8 cellular contexts compared by ENCODE assay signal in the genomic region with DNA sequence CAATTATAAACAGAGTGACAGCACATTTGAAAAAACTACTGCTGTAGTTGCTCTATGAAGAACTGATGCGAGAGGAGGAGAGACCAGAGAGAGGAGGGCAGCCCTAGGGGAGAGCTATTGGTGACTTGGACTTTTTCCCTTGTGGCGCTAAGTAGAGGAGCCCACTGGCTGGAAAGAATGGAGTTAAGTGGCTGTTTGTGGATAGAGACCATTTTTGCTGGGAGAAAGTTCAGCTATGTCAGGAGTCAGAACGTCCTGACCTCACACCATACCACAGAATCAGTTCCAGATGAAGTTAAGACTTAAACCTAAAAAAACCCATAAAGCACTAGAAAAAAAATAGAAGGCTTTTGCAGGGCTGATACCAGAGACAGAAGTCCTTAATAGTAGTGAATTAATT. TPM values are rescaled to one million over a fixed set of nuclear protein-coding genes. Genes with fewer than 3 reads are reported as not detected.
DNase-seq lines count a peak whose midpoint lies in the region; ATAC-seq lines count a peak whose summit lies in the region.

No MANE protein-coding gene starts in this region.

- intact Hi-C loops in activated CD4-positive, alpha-beta T cell treated with anti-CD3 and anti-CD28 coated beads, Interleukin-2, amount 10 ng/mL, durations not matched to agents 24 days and 14 days (cut with micrococcal nuclease), result loop anchor here (2.0 kb wide), 1 partner anchor 15 kb away; no protein-coding TSS in a partner anchor

- peak overlapping the region; percentile 45 for H3K27ac ChIP-seq in subcutaneous abdominal adipose tissue (ENCODE audit: low read depth, low read length)

- peak overlapping the region; percentile 51 for H3K27ac Mint-ChIP-seq in activated CD4-positive, alpha-beta T cell treated with anti-CD3 and anti-CD28 coated beads, Interleukin-2, amount 10 ng/mL, durations not matched to agents 24 days and 14 days
- peak overlapping the region; percentile 79 for H3K27ac Mint-ChIP-seq in activated CD8-positive, alpha-beta T cell treated with anti-CD3 and anti-CD28 coated beads, Interleukin-2, amount 10 ng/mL, durations not matched to agents 7 days and 5 days

- CTCF ChIA-PET in activated CD8-positive, alpha-beta T cell treated with anti-CD3 and anti-CD28 coated beads, Interleukin-2, amount 10 ng/mL, durations not matched to agents 7 days and 5 days (lab: Charles Lee), result interaction anchor here (0.9 to 5.9 kb wide), 7 partner anchors 29 to 74 kb away, joined by 3 to 62 read pairs (median 9); a partner anchor contains a TSS

- in situ Hi-C loops in G401 (cut with HindIII; ENCODE audit: low sequenced_read_pairs), result loop anchor here (25.0 kb wide), 1 partner anchor 99 kb away; a partner anchor contains a TSS

- H3K27me3 ChIP-seq in subcutaneous abdominal adipose tissue (ENCODE audit: control insufficient read depth in 5 of 5, insufficient read depth in 4 of 5, low read length in 5 of 5), result no peaks in the 10 kb centered on the region

- H3K4me1 ChIP-seq in subcutaneous abdominal adipose tissue (ENCODE audit: control insufficient read depth in 5 of 5, insufficient read depth in 5 of 5, low read length in 5 of 5), result peaks cover 14 to 66% (median 55%) of the 10 kb centered on the region in 5 donors

- POLR2A ChIA-PET in activated CD8-positive, alpha-beta T cell treated with anti-CD3 and anti-CD28 coated beads, Interleukin-2, amount 10 ng/mL, durations not matched to agents 7 days and 5 days (lab: Charles Lee), result interaction anchor here (0.9 to 4.4 kb wide), 10 partner anchors 7 to 201 kb away, joined by 3 to 41 read pairs (median 11); a partner anchor contains a TSS

- H3K9me3 ChIP-seq in subcutaneous abdominal adipose tissue (ENCODE audit: control insufficient read depth in 5 of 5, low read length in 5 of 5), result no peaks in the 10 kb centered on the region

- no peak for DNase-seq in activated CD4-positive, alpha-beta T cell treated with anti-CD3 and anti-CD28 coated beads, Interleukin-2, amount 10 ng/mL, durations not matched to agents 24 days and 14 days
- DNase-seq in activated CD4-positive, alpha-beta T cell treated with anti-CD3 and anti-CD28 coated beads, Interleukin-2, amount 50 U/mL, for 4 hours, result no peak
- DNase-seq in activated CD8-positive, alpha-beta T cell treated with anti-CD3 and anti-CD28 coated beads, Interleukin-2, amount 10 ng/mL, durations not matched to agents 7 days and 5 days, result no peak
- DNase-seq in hepatic stellate cell (ENCODE audit: low spot score) (peak; percentile 34), G401 (ENCODE audit: low spot score) (no peak), iPS-NIHi7 (ENCODE audit: extremely low spot score) (no peak)

- H3K27me3 Mint-ChIP-seq in activated CD4-positive, alpha-beta T cell treated with anti-CD3 and anti-CD28 coated beads, Interleukin-2, amount 10 ng/mL, durations not matched to agents 24 days and 14 days, result no peaks in the 10 kb centered on the region
- no peaks in the 10 kb centered on the region for H3K27me3 Mint-ChIP-seq in activated CD8-positive, alpha-beta T cell treated with anti-CD3 and anti-CD28 coated beads, Interleukin-2, amount 10 ng/mL, durations not matched to agents 7 days and 5 days (ENCODE audit: low read depth)

- no peaks in the 10 kb centered on the region for H3K9me3 Mint-ChIP-seq in activated CD4-positive, alpha-beta T cell treated with anti-CD3 and anti-CD28 coated beads, Interleukin-2, amount 10 ng/mL, durations not matched to agents 24 days and 14 days
- H3K9me3 Mint-ChIP-seq in activated CD8-positive, alpha-beta T cell treated with anti-CD3 and anti-CD28 coated beads, Interleukin-2, amount 10 ng/mL, durations not matched to agents 7 days and 5 days (ENCODE audit: insufficient read depth), result no peaks in the 10 kb centered on the region

- peak overlapping the region; percentile 55 to 73 (median 70) for H3K4me3 ChIP-seq in subcutaneous abdominal adipose tissue (ENCODE audit: low read depth in 1 of 5, low read length in 5 of 5)

- H3K4me3 Mint-ChIP-seq in activated CD4-positive, alpha-beta T cell treated with anti-CD3 and anti-CD28 coated beads, Interleukin-2, amount 10 ng/mL, durations not matched to agents 24 days and 14 days, result peak overlapping the region; percentile 88
- peak overlapping the region; percentile 82 for H3K4me3 Mint-ChIP-seq in activated CD8-positive, alpha-beta T cell treated with anti-CD3 and anti-CD28 coated beads, Interleukin-2, amount 10 ng/mL, durations not matched to agents 7 days and 5 days

- no peak for ATAC-seq in activated CD8-positive, alpha-beta T cell treated with anti-CD3 and anti-CD28 coated beads, Interleukin-2, amount 10 ng/mL, durations not matched to agents 7 days and 5 days
- no peak for ATAC-seq in GM18861 (IDR thresholded peaks at IDR 0.05; ENCODE audit: unreplicated experiment)

- peaks cover 0 to 3% (median 0%) of the 10 kb centered on the region in 5 donors for H3K36me3 ChIP-seq in subcutaneous abdominal adipose tissue (ENCODE audit: control insufficient read depth in 5 of 5, insufficient read depth in 5 of 5, low read length in 5 of 5)

- H3K9ac ChIP-seq in subcutaneous abdominal adipose tissue (ENCODE audit: low read length in 5 of 5), result peak overlapping the region in 4 of 5 donors; percentile 3 to 70 (median 40)

- peaks cover 37% of the 10 kb centered on the region for H3K36me3 Mint-ChIP-seq in activated CD4-positive, alpha-beta T cell treated with anti-CD3 and anti-CD28 coated beads, Interleukin-2, amount 10 ng/mL, durations not matched to agents 24 days and 14 days (ENCODE audit: low read depth)
- peaks cover 37% of the 10 kb centered on the region for H3K36me3 Mint-ChIP-seq in activated CD8-positive, alpha-beta T cell treated with anti-CD3 and anti-CD28 coated beads, Interleukin-2, amount 10 ng/mL, durations not matched to agents 7 days and 5 days (ENCODE audit: low read depth)

- peaks cover 59% of the 10 kb centered on the region for H3K4me1 Mint-ChIP-seq in activated CD4-positive, alpha-beta T cell treated with anti-CD3 and anti-CD28 coated beads, Interleukin-2, amount 10 ng/mL, durations not matched to agents 24 days and 14 days
- H3K4me1 Mint-ChIP-seq in activated CD8-positive, alpha-beta T cell treated with anti-CD3 and anti-CD28 coated beads, Interleukin-2, amount 10 ng/mL, durations not matched to agents 7 days and 5 days (ENCODE audit: low read depth), result peaks cover 63% of the 10 kb centered on the region

RNA-seq across cellular contexts. Expression of a gene that starts 2.0 kb away (rescaled TPM):
- 226 and 230 TPM in 2 replicates for total RNA-seq in activated CD4-positive, alpha-beta T cell treated with anti-CD3 and anti-CD28 coated beads, Interleukin-2, amount 10 ng/mL, durations not matched to agents 24 days and 14 days
- total RNA-seq in activated CD8-positive, alpha-beta T cell treated with anti-CD3 and anti-CD28 coated beads, Interleukin-2, amount 10 ng/mL, durations not matched to agents 7 days and 5 days, result 100 to 1,000 TPM; 183 to 185 TPM
- total RNA-seq in G401 (2014; rRNA removed; shearing (Covaris generic)), result 52.7 and 52.8 TPM in 2 replicates

RNA-seq across cellular contexts. Expression of a gene that starts 4.9 kb away (rescaled TPM):
- total RNA-seq in activated CD4-positive, alpha-beta T cell treated with anti-CD3 and anti-CD28 coated beads, Interleukin-2, amount 10 ng/mL, durations not matched to agents 24 days and 14 days, result not detected in 2 replicates
- not detected for total RNA-seq in activated CD8-positive, alpha-beta T cell treated with anti-CD3 and anti-CD28 coated beads, Interleukin-2, amount 10 ng/mL, durations not matched to agents 7 days and 5 days
- total RNA-seq in G401 (2014; rRNA removed; shearing (Covaris generic)), result not detected in 2 replicates

RNA-seq across cellular contexts. Expression of a gene that starts 6.8 kb away (rescaled TPM):
- total RNA-seq in activated CD4-positive, alpha-beta T cell treated with anti-CD3 and anti-CD28 coated beads, Interleukin-2, amount 10 ng/mL, durations not matched to agents 24 days and 14 days, result 16.0 and 16.1 TPM in 2 replicates
- total RNA-seq in activated CD8-positive, alpha-beta T cell treated with anti-CD3 and anti-CD28 coated beads, Interleukin-2, amount 10 ng/mL, durations not matched to agents 7 days and 5 days, result 10 to 100 TPM; 29.8 to 30.0 TPM
- total RNA-seq in G401 (2014; rRNA removed; shearing (Covaris generic)), result 4.1 and 4.4 TPM in 2 replicates

RNA-seq across cellular contexts. Expression of a gene that starts 41.3 kb away (rescaled TPM):
- total RNA-seq in activated CD4-positive, alpha-beta T cell treated with anti-CD3 and anti-CD28 coated beads, Interleukin-2, amount 10 ng/mL, durations not matched to agents 24 days and 14 days, result 6.1 and 7.2 TPM in 2 replicates
- 10 to 100 TPM; 14.1 to 15.7 TPM for total RNA-seq in activated CD8-positive, alpha-beta T cell treated with anti-CD3 and anti-CD28 coated beads, Interleukin-2, amount 10 ng/mL, durations not matched to agents 7 days and 5 days
- total RNA-seq in G401 (2014; rRNA removed; shearing (Covaris generic)), result 7.6 and 24.0 TPM in 2 replicates

RNA-seq across cellular contexts. Expression of a gene that starts 46.9 kb away (rescaled TPM):
- 9.4 and 9.5 TPM in 2 replicates for total RNA-seq in activated CD4-positive, alpha-beta T cell treated with anti-CD3 and anti-CD28 coated beads, Interleukin-2, amount 10 ng/mL, durations not matched to agents 24 days and 14 days
- 10 to 100 TPM; 16.6 to 18.8 TPM for total RNA-seq in activated CD8-positive, alpha-beta T cell treated with anti-CD3 and anti-CD28 coated beads, Interleukin-2, amount 10 ng/mL, durations not matched to agents 7 days and 5 days
- total RNA-seq in G401 (2014; rRNA removed; shearing (Covaris generic)), result 20.4 and 24.2 TPM in 2 replicates
